Comparison of ENCODE assay signal across 22 cellular contexts in the genomic region with DNA sequence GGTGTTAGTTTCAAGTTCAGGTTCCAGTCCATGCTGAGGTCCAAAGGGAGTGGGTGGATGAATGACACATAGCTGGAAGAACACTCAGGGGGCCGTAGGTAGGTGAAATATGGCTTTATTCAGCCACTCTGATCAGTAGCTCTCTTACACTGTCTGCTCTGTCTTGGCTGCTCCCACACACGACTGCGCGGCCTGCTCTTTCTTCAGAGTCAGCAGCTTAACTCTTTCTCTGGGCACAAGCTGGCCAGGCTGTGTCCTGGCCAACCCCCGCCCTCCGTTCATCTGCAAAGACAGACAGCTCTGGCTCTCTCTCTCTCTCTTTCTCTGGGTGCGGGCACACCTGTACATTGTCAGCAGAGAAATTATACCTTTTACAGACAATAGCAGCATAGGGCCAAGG.
"Had no signal": no experiment of that assay in that cellular context is flagged by ENCODE, and none has a peak within 500 bp of the region (broad histone marks: within the 10 kb centered on the region; RNA-seq: fewer than 3 reads in every experiment).

No MANE protein-coding gene starts in this region.

- H3K4me3 Mint-ChIP-seq: immature natural killer cell, mesothelial cell of epicardium had no signal

- H3K4me3 ChIP-seq: coronary artery, dorsolateral prefrontal cortex, esophagus muscularis mucosa, gastroesophageal sphincter, heart left ventricle, hepatocyte, left lung, lower lobe of right lung, mucosa of descending colon had no signal

- H3K79me2 ChIP-seq: hepatocyte had no signal

- DNase-seq: dermis blood vessel endothelial cell; dorsolateral prefrontal cortex; effector CD4-positive, alpha-beta T cell; effector memory CD4-positive, alpha-beta T cell; foreskin keratinocyte; heart left ventricle; hypothalamus; immature natural killer cell; islet precursor cell; kidney; kidney glomerular epithelial cell; left colon; left lung; left ventricle myocardium superior; lower lobe of right lung; mesenchymal stem cell; mucosa of descending colon had no signal

- H3K4me2 ChIP-seq: hepatocyte had no signal

- H2AFZ ChIP-seq: hepatocyte had no signal

- H3K9me3 Mint-ChIP-seq: mesothelial cell of epicardium had no signal

- H3K4me1 Mint-ChIP-seq: immature natural killer cell had no signal

- H3K36me3 Mint-ChIP-seq: immature natural killer cell, mesothelial cell of epicardium had no signal

- ATAC-seq: foreskin keratinocyte, gastroesophageal sphincter, heart left ventricle, left colon, left lung, left ventricle myocardium superior, lower lobe of right lung, mucosa of descending colon had no signal

- H3K27me3 ChIP-seq: esophagus muscularis mucosa, foreskin keratinocyte, gastroesophageal sphincter, heart left ventricle, hepatocyte, left lung had no signal

- H3K27ac ChIP-seq: coronary artery, esophagus muscularis mucosa, foreskin keratinocyte, gastroesophageal sphincter, heart left ventricle, hepatocyte, left lung, lower lobe of right lung had no signal

- H3K4me1 ChIP-seq: esophagus muscularis mucosa, foreskin keratinocyte, gastroesophageal sphincter, heart left ventricle, left lung, lower lobe of right lung had no signal

- H3K27ac Mint-ChIP-seq: immature natural killer cell, mesothelial cell of epicardium had no signal
